14 cellular contexts compared by ENCODE assay signal in the genomic region with DNA sequence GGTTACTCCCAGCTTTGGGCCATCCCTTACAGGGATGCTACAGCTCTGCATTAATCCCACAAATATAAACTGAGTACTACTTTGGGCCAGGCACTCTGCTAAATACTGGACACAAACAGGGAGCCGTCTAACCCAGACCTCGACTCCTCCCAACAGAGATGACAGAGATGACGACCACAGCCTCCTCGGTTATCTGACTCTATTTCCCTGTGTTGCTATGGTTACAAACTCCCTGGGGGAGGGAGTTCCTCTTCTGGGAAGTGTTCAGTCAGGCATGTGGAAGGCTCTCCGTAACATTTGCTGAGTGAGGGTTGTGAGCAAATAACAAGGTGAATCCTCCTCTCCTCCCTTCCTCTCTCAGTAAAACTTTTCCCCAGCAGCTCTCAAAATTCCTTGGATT. TPM values are rescaled to one million over a fixed set of nuclear protein-coding genes. Genes with fewer than 3 reads are reported as not detected.
DNase-seq lines count a peak whose midpoint lies in the region; ATAC-seq, FAIRE-seq and TF ChIP-seq lines count a peak whose summit lies in the region.
"Had no signal": no experiment of that assay in that cellular context is flagged by ENCODE, and none has a peak within 500 bp of the region (broad histone marks: within the 10 kb centered on the region; RNA-seq: fewer than 3 reads in every experiment).

No MANE protein-coding gene starts in this region.

- H3K4me3 ChIP-seq in HEK293 (ENCODE audit: low read depth, low read length) (no peak overlapping the region), gastroesophageal sphincter (no peak overlapping the region), neuronal stem cell (ENCODE audit: low read length in 2 of 2) (no peak overlapping the region)

- TF ChIP-seq EP300 in gastroesophageal sphincter (IDR thresholded peaks at IDR 0.05) = no peak

- TF ChIP-seq CTCF in HEK293 (tag by site-specific recombination; IDR thresholded peaks at IDR 0.05) (no peak), gastroesophageal sphincter (IDR thresholded peaks at IDR 0.05) (no peak)

- H3K79me1 ChIP-seq in neuronal stem cell (ENCODE audit: low read depth, low read length) = no peaks in the 10 kb centered on the region

- H3K9me3 ChIP-seq in HEK293 (ENCODE audit: control insufficient read depth, insufficient read depth, low read depth, low read length) = no peaks in the 10 kb centered on the region
- H3K9me3 ChIP-seq in gastroesophageal sphincter = no peaks in the 10 kb centered on the region
- H3K9me3 ChIP-seq in neuronal stem cell (replicated peaks in 1 of 2; ENCODE audit: control insufficient read depth in 2 of 2, insufficient read depth in 1 of 2, low read depth in 1 of 2, low read length in 2 of 2) = peaks cover 0 to 2% of the 10 kb centered on the region in 2 donors

- POLR2A ChIA-PET in HEK293 (lab: Yijun Ruan, JAX) = no interaction called here

- H3K4me2 ChIP-seq in neuronal stem cell (ENCODE audit: insufficient read depth, low read length, poor library complexity, severe bottlenecking) = no peak overlapping the region

- H3K14ac ChIP-seq in neuronal stem cell (ENCODE audit: low read length) = no peak overlapping the region

- H3K27ac ChIP-seq in HEK293 (ENCODE audit: extremely low read depth, low read depth, low read length) = no peak overlapping the region
- no peak overlapping the region for H3K27ac ChIP-seq in gastroesophageal sphincter
- H3K27ac ChIP-seq in neuronal stem cell (replicated peaks; ENCODE audit: low read length) = no peak overlapping the region

- DNase-seq in RCC 7860 (ENCODE audit: low spot score) (peak; percentile 65), neuronal stem cell (ENCODE audit: low spot score) (peak; percentile 48), GM19238 (ENCODE audit: insufficient read length, low spot score) (no peak), NCI-H1930 (lab: John Stamatoyannopoulos, UW) (no peak), NOMO-1 treated with dmso at 0.1 percent for 144 hours (lab: John Stamatoyannopoulos, UW; ENCODE audit: unreplicated experiment) (no peak)
- DNase-seq: activated CD4-positive, alpha-beta T cell treated with anti-CD3 and anti-CD28 coated beads for 48 hours; EL; H9; NCI-H146; posterior cingulate gyrus had no signal

- no peak overlapping the region for H2BK120ac ChIP-seq in neuronal stem cell (ENCODE audit: low read depth, low read length)

- H2BK15ac ChIP-seq in neuronal stem cell (ENCODE audit: low read length) = no peak overlapping the region

- H4K91ac ChIP-seq in neuronal stem cell (ENCODE audit: low read depth, low read length, poor library complexity) = no peak overlapping the region

- H2BK12ac ChIP-seq in neuronal stem cell (ENCODE audit: low read length) = no peak overlapping the region

- no peak overlapping the region for H3K4ac ChIP-seq in neuronal stem cell (ENCODE audit: low read length)

- 35 to 83% methylated on average over 1 to 4 of the region's 5 CpGs for WGBS in gastroesophageal sphincter (ENCODE audit: low coverage in 1 of 2), 2 donors
- WGBS in neuronal stem cell (ENCODE audit: extremely low coverage in 2 of 2, insufficient read length in 2 of 2, insufficient replicate concordance in 1 of 2), 2 donors = no CpG with 5 or more reads among the region's 5 CpGs

- CTCF ChIA-PET in HEK293 (lab: Yijun Ruan, JAX) = interaction anchor here (0.5 to 0.6 kb wide), 2 partner anchors 88 to 1401 kb away, joined by 3 to 4 read pairs; no protein-coding TSS in a partner anchor

- H3K4me1 ChIP-seq in HEK293 (ENCODE audit: control insufficient read depth, insufficient read depth, low read length) (no peaks in the 10 kb centered on the region), gastroesophageal sphincter (no peaks in the 10 kb centered on the region), neuronal stem cell (ENCODE audit: control insufficient read depth in 2 of 2, insufficient read depth in 1 of 2, low read depth in 1 of 2, low read length in 2 of 2) (peaks cover 9 to 28% of the 10 kb centered on the region in 2 donors)

- H3K23ac ChIP-seq in neuronal stem cell (ENCODE audit: low read depth, low read length, poor library complexity) = no peak overlapping the region

- H3K36me3 ChIP-seq in HEK293 (ENCODE audit: control insufficient read depth in 2 of 2, insufficient read depth in 1 of 2, low read length in 2 of 2) = no peaks in the 10 kb centered on the region
- H3K36me3 ChIP-seq in gastroesophageal sphincter = no peaks in the 10 kb centered on the region
- no peaks in the 10 kb centered on the region for H3K36me3 ChIP-seq in neuronal stem cell (replicated peaks in 1 of 2; ENCODE audit: control insufficient read depth in 2 of 2, insufficient read depth in 2 of 2, low read length in 2 of 2)

- H3K18ac ChIP-seq in neuronal stem cell (ENCODE audit: low read length) = no peak overlapping the region

- no peak overlapping the region for H2BK5ac ChIP-seq in neuronal stem cell (ENCODE audit: low read length)

- no peak for FAIRE-seq in RCC 7860 (lab: Jason Lieb, UNC)
- FAIRE-seq: urothelium cell line had no signal

- no peaks in the 10 kb centered on the region for H3K27me3 ChIP-seq in gastroesophageal sphincter
- H3K27me3 ChIP-seq in neuronal stem cell (ENCODE audit: control insufficient read depth in 3 of 3, insufficient read depth in 3 of 3, low read depth in 1 of 3, low read length in 3 of 3) = no peaks in the 10 kb centered on the region

- ATAC-seq in gastroesophageal sphincter (peak; percentile 60), HG02852 (IDR thresholded peaks at IDR 0.05; ENCODE audit: unreplicated experiment) (no peak)

- no peak overlapping the region for H4K8ac ChIP-seq in neuronal stem cell (ENCODE audit: low read depth, low read length)

- TF ChIP-seq POLR2A in gastroesophageal sphincter (IDR thresholded peaks at IDR 0.05) = no peak

- H3K9ac ChIP-seq in neuronal stem cell (ENCODE audit: low read depth, low read length, poor library complexity) = no peak overlapping the region

- H2AFZ ChIP-seq in neuronal stem cell (ENCODE audit: low read length) = peak overlapping the region; percentile 43

- H2AK5ac ChIP-seq in neuronal stem cell (ENCODE audit: low read depth, low read length) = no peak overlapping the region

TF ChIP-seq in HEK293, 187 proteins besides CTCF, POLR2A, EP300 and RAD21:
- TF ChIP-seq ZNF341 (tag by site-specific recombination; IDR thresholded peaks at IDR 0.05; ENCODE audit: low read depth) (peak; percentile 27; the same call in 1 of the 2 replicates), ZNF585B (tag by site-specific recombination; IDR thresholded peaks at IDR 0.05) (no peak), ZNF302 (tag by site-specific recombination; IDR thresholded peaks at IDR 0.05; ENCODE audit: low read depth) (no peak)
TF ChIP-seq in HEK293: peak in this region for 1.

RNA-seq across cellular contexts. Expression of gene CMTM7, which starts 6.7 kb away (rescaled TPM):
- total RNA-seq in gastroesophageal sphincter = 1 to 10 TPM; 2.9 to 7.0 (median 6.5) TPM
- polyA plus RNA-seq in neuronal stem cell (2013, experiment 1 of 2) = 48.3 TPM
- polyA plus RNA-seq in neuronal stem cell (2013, experiment 2 of 2) = 46.3 TPM

Comparison
In these comparisons a context has a peak if more than half of its experiments do, and no peak if none do; other contexts are left out.
1. DNase-seq: peak in RCC 7860 (single experiment) and neuronal stem cell (single experiment); none in GM19238 (single experiment), NCI-H1930 (0 of 2) and NOMO-1 treated with dmso at 0.1 percent for 144 hours (single experiment).